10 cellular contexts compared by ENCODE assay signal in genomic region chr19:3194703-3195087, GRCh38. TPM values are rescaled to one million over a fixed set of nuclear protein-coding genes. Genes with fewer than 3 reads are reported as not detected.
"Had no signal": no experiment of that assay in that cellular context is flagged by ENCODE, and none has a peak within 500 bp of the region (broad histone marks: within the 10 kb centered on the region; RNA-seq: fewer than 3 reads in every experiment).

No MANE protein-coding gene starts in this region.

- H3K4me2 ChIP-seq: GM23338, KMS-11 had no signal

- FAIRE-seq: H1, H54 had no signal

- H3K4me1 Mint-ChIP-seq: GM23338, H9 had no signal

- H3K4me3 ChIP-seq: GM23338 had no signal

- H3K27ac Mint-ChIP-seq: GM23338, H9, HFFc6 had no signal

- ATAC-seq: GM23338 had no signal

- H3K9me3 Mint-ChIP-seq: GM23338, H9, HFFc6 had no signal

- DNase-seq: H9, HCEC 1CT, HFFc6, IMR-90, KBM-7 had no signal

- H3K4me3 Mint-ChIP-seq: GM23338, H9, HFFc6 had no signal

- H3K27ac ChIP-seq: KMS-11 had no signal

- H2AFZ ChIP-seq: GM23338 had no signal

- H3K9ac ChIP-seq: KMS-11 had no signal

RNA-seq across cellular contexts. Expression of gene S1PR4, which starts 16.1 kb away (rescaled TPM):
- total RNA-seq: H1, H9, HFFc6, IMR-90 had no signal
- polyA plus RNA-seq: GM23338, H1, IMR-90 had no signal

RNA-seq across cellular contexts. Expression of gene CELF5, which starts 29.8 kb away (rescaled TPM):
- total RNA-seq: HT1080, IMR-90 had no signal

RNA-seq across cellular contexts. Expression of gene GNA15, which starts 58.9 kb away (rescaled TPM):
- total RNA-seq: H9, HFFc6 had no signal
- polyA plus RNA-seq: IMR-90 had no signal
